ENCODE assay signal across 18 cellular contexts in genomic region chr2:40210968-40211353, GRCh38.
DNase-seq lines count a peak whose midpoint lies in the region; ATAC-seq and TF ChIP-seq lines count a peak whose summit lies in the region.
"Had no signal": no experiment of that assay in that cellular context is flagged by ENCODE, and none has a peak within 500 bp of the region (broad histone marks: within the 10 kb centered on the region; RNA-seq: fewer than 3 reads in every experiment).

No MANE protein-coding gene starts in this region.

- no peaks in the 10 kb centered on the region for H3K79me2 ChIP-seq in osteoblast (ENCODE audit: insufficient read depth, low read length)

- H3K4me3 ChIP-seq in HUES48 (ENCODE audit: low read depth, low read length) (0 out of 2 replicates have a peak overlapping the region, but pooled peaks have one; percentile 26), osteoblast (ENCODE audit: insufficient read depth, low read length) (no peak overlapping the region)
- H3K4me3 ChIP-seq: HAP-1 had no signal

- H4K20me1 ChIP-seq in osteoblast (ENCODE audit: insufficient read depth, low read length), result no peaks in the 10 kb centered on the region

- H3K27ac Mint-ChIP-seq in activated naive CD8-positive, alpha-beta T cell treated with anti-CD3 and anti-CD28 coated beads, Interleukin-2, amount 50 U/mL, for 24 hours, result no peak overlapping the region
- H3K27ac Mint-ChIP-seq in activated naive CD8-positive, alpha-beta T cell treated with anti-CD3 and anti-CD28 coated beads for 36 hours, result no peak overlapping the region
- H3K27ac Mint-ChIP-seq: B cell had no signal

- H3K27me3 ChIP-seq in HUES48 (ENCODE audit: control insufficient read depth, insufficient read depth, low read length), result no peaks in the 10 kb centered on the region
- no peaks in the 10 kb centered on the region for H3K27me3 ChIP-seq in osteoblast (ENCODE audit: insufficient read depth, low read length)

- H3K4me2 ChIP-seq in osteoblast (ENCODE audit: insufficient read depth, low read length), result no peak overlapping the region

- H3K4me1 ChIP-seq in HUES48 (ENCODE audit: control insufficient read depth, insufficient read depth, low read length), result peaks cover 27% of the 10 kb centered on the region
- peaks cover 20% of the 10 kb centered on the region for H3K4me1 ChIP-seq in osteoblast (ENCODE audit: insufficient read depth, low read length)

- peak; percentile 29 to 32 for ATAC-seq in activated CD4-positive, CD25-positive, alpha-beta regulatory T cell treated with anti-CD3 and anti-CD28 coated beads, Interleukin-2, amount 50 U/mL, for 24 hours
- ATAC-seq in activated naive CD8-positive, alpha-beta T cell treated with anti-CD3 and anti-CD28 coated beads, Interleukin-2, amount 50 U/mL, for 24 hours, result peak; percentile 43
- no peak for ATAC-seq in GM21619 (IDR thresholded peaks at IDR 0.05; ENCODE audit: unreplicated experiment)
- ATAC-seq: Panc1 had no signal

- peak overlapping the region; percentile 83 for H3K27ac ChIP-seq in HUES48 (ENCODE audit: low read depth, low read length)
- H3K27ac ChIP-seq in osteoblast (ENCODE audit: low read depth, low read length), result peak overlapping the region; percentile 10
- H3K27ac ChIP-seq: HL-60 had no signal

- H3K4me1 Mint-ChIP-seq in activated naive CD8-positive, alpha-beta T cell treated with anti-CD3 and anti-CD28 coated beads, Interleukin-2, amount 50 U/mL, for 24 hours, result peaks cover 22% of the 10 kb centered on the region
- peaks cover 18% of the 10 kb centered on the region for H3K4me1 Mint-ChIP-seq in activated naive CD8-positive, alpha-beta T cell treated with anti-CD3 and anti-CD28 coated beads for 36 hours

- H2AFZ ChIP-seq in osteoblast (ENCODE audit: low read length), result no peak overlapping the region

- DNase-seq in activated CD4-positive, CD25-positive, alpha-beta regulatory T cell treated with anti-CD3 and anti-CD28 coated beads, Interleukin-2, amount 50 U/mL, for 72 hours, result no peak
- DNase-seq in activated naive CD8-positive, alpha-beta T cell treated with anti-CD3 and anti-CD28 coated beads, Interleukin-2, amount 50 U/mL, for 24 hours, result no peak
- DNase-seq in activated naive CD8-positive, alpha-beta T cell treated with anti-CD3 and anti-CD28 coated beads for 36 hours, result no peak
- DNase-seq in osteoblast (ENCODE audit: insufficient read length, low spot score, missing footprints), result no peak
- DNase-seq: DMS79 treated with DMSO at 0.1 percent for 48 hours, GDM1, Kasumi-1, MM.1S, NCI-H1092, NCI-H1436 treated with DMSO at 0.1 percent for 48 hours, NCI-H2029 treated with DMSO at 0.1 percent for 48 hours had no signal

- H3K36me3 ChIP-seq in HUES48 (ENCODE audit: control insufficient read depth, insufficient read depth, low read length) (no peaks in the 10 kb centered on the region), osteoblast (ENCODE audit: insufficient read depth, low read length) (no peaks in the 10 kb centered on the region)
- H3K36me3 ChIP-seq: HAP-1 had no signal

- no peak for TF ChIP-seq CTCF in osteoblast (IDR thresholded peaks at IDR 0.05; ENCODE audit: extremely low read depth, low read depth, low read length)

- H3K36me3 Mint-ChIP-seq in activated naive CD8-positive, alpha-beta T cell treated with anti-CD3 and anti-CD28 coated beads, Interleukin-2, amount 50 U/mL, for 24 hours (ENCODE audit: low read depth), result no peaks in the 10 kb centered on the region
- no peaks in the 10 kb centered on the region for H3K36me3 Mint-ChIP-seq in activated naive CD8-positive, alpha-beta T cell treated with anti-CD3 and anti-CD28 coated beads for 36 hours

- H3K4me3 Mint-ChIP-seq in activated naive CD8-positive, alpha-beta T cell treated with anti-CD3 and anti-CD28 coated beads, Interleukin-2, amount 50 U/mL, for 24 hours, result no peak overlapping the region
- H3K4me3 Mint-ChIP-seq in activated naive CD8-positive, alpha-beta T cell treated with anti-CD3 and anti-CD28 coated beads for 36 hours, result no peak overlapping the region
- H3K4me3 Mint-ChIP-seq: B cell had no signal

- H3K9me3 ChIP-seq in HUES48 (ENCODE audit: control insufficient read depth, insufficient read depth, low read length), result no peaks in the 10 kb centered on the region
- no peaks in the 10 kb centered on the region for H3K9me3 ChIP-seq in osteoblast (ENCODE audit: low read depth, low read length)
- H3K9me3 ChIP-seq: HAP-1 had no signal

- H3K27me3 Mint-ChIP-seq in activated naive CD8-positive, alpha-beta T cell treated with anti-CD3 and anti-CD28 coated beads, Interleukin-2, amount 50 U/mL, for 24 hours, result no peaks in the 10 kb centered on the region
- H3K27me3 Mint-ChIP-seq in activated naive CD8-positive, alpha-beta T cell treated with anti-CD3 and anti-CD28 coated beads for 36 hours, result no peaks in the 10 kb centered on the region
- H3K27me3 Mint-ChIP-seq: B cell had no signal

- H3K9ac ChIP-seq in HUES48 (ENCODE audit: low read depth, low read length), result no peak overlapping the region

- H3K9me3 Mint-ChIP-seq in activated naive CD8-positive, alpha-beta T cell treated with anti-CD3 and anti-CD28 coated beads, Interleukin-2, amount 50 U/mL, for 24 hours, result no peaks in the 10 kb centered on the region
- H3K9me3 Mint-ChIP-seq in activated naive CD8-positive, alpha-beta T cell treated with anti-CD3 and anti-CD28 coated beads for 36 hours, result no peaks in the 10 kb centered on the region
